In genomic region chr2:46299365-46300263, GRCh38 we compare ENCODE assay signal across 8 cellular contexts. TPM values are rescaled to one million over a fixed set of nuclear protein-coding genes. Genes with fewer than 3 reads are reported as not detected.
DNase-seq lines count a peak whose midpoint lies in the region; ATAC-seq and TF ChIP-seq lines count a peak whose summit lies in the region.

No MANE protein-coding gene starts in this region.

- H3K9me3 ChIP-seq in breast epithelium: no peaks in the 10 kb centered on the region

- ATAC-seq in GM21786 (IDR thresholded peaks at IDR 0.05; ENCODE audit: unreplicated experiment) (no peak), GM18870 (IDR thresholded peaks at IDR 0.05; ENCODE audit: unreplicated experiment) (no peak)

- H3K4me3 ChIP-seq in breast epithelium (peak overlapping the region; percentile 68 to 96 (median 74)), skeletal muscle cell (ENCODE audit: low read depth, low read length) (peak overlapping the region; percentile 63)

- TF ChIP-seq CTCF in breast epithelium (IDR thresholded peaks at IDR 0.05): no peak

- DNase-seq in NCI-H510A treated with DMSO at 0.1 percent for 48 hours (lab: John Stamatoyannopoulos, UW): peak; percentile 53
- DNase-seq in NCI-H510A (lab: John Stamatoyannopoulos, UW): no peak
- DNase-seq in NCI-H82 treated with DMSO at 0.1 percent for 48 hours (lab: John Stamatoyannopoulos, UW; ENCODE audit: unreplicated experiment): peak; percentile 59
- DNase-seq in breast epithelium (ENCODE audit: low spot score in 2 of 2): peak in 1 of 2 donors; percentile 55
- DNase-seq in iPS-NIHi11 (ENCODE audit: low spot score): peak; percentile 53
- DNase-seq in skeletal muscle cell (ENCODE audit: low read depth): peak; percentile 28

- intact Hi-C loops in breast epithelium (cut with DNase I; ENCODE audit: low total_unique reads): no loop called here

- no peaks in the 10 kb centered on the region for H3K27me3 ChIP-seq in breast epithelium

- peak overlapping the region; percentile 92 to 98 for H3K27ac ChIP-seq in breast epithelium

- no peak for TF ChIP-seq POLR2A in breast epithelium (IDR thresholded peaks at IDR 0.05)

- no peaks in the 10 kb centered on the region for H3K4me1 ChIP-seq in breast epithelium

- H3K36me3 ChIP-seq in breast epithelium: no peaks in the 10 kb centered on the region

RNA-seq across cellular contexts. Expression of gene EPAS1, which starts 2.4 kb away (rescaled TPM):
- 100 to 1,000 TPM in 2 of 3 donors, 10 to 100 TPM in 1; 92.5 to 274 (median 229) TPM for total RNA-seq in breast epithelium
